ENCODE assay signal across 8 cellular contexts in the genomic region with DNA sequence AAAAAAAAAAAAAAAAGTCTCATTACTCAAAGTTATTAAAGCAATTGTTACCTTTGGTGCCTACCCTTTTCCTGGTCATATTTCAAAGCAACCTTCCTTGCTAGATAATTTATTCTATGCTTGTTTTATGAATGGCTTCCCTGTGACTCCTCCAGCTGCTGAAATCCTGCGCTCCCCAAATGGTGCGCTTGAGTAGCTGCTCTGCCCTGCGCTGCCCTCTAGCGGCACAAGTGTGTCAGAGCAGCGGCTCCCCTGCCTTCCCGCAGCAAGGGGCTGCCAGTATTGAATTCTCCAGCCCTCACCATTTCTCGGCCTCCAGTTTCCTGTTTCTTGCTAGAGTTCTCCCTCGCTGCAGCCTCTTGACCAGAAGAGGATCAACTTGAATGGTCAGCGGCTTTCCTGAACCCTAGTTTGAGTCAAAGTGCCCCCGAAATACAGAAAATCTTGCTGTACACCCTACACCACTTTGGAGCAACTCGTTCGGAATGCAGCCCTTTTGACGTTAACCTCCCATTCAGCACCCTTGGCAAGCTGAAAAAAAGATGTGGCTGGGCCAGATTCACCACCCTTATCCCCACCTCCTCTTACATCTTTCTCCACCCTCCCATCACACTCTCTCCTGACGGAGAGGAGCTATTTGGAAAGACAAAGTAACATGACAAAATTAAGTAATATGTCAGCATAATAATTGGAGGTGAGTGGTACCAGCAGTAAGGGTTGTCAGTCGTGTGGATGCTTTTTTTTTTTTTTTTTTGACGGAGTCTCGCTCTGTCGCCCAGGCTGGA.
A peak's percentile ranks its signal among the peaks of the same experiment; 100 is the strongest.
DNase-seq lines count a peak whose midpoint lies in the region; ATAC-seq, FAIRE-seq and TF ChIP-seq lines count a peak whose summit lies in the region.

No MANE protein-coding gene starts in this region.

- TF ChIP-seq CTCF in parathyroid adenoma (IDR thresholded peaks at IDR 0.05): peak; percentile 97
- TF ChIP-seq CTCF in upper lobe of left lung (IDR thresholded peaks at IDR 0.05): peak; percentile 85 to 96 (median 88)

- H3K9ac ChIP-seq in parathyroid adenoma: no peak overlapping the region

- WGBS in upper lobe of left lung, 2 donors: 42% methylated on average over 17 to 18 of the region's 18 CpGs

- DNase-seq in ELR (ENCODE audit: low read depth): peak; percentile 76
- peak; percentile 82 for DNase-seq in H54 (ENCODE audit: insufficient read length, low spot score)
- peak; percentile 75 for DNase-seq in M059J (ENCODE audit: low read depth)
- peak; percentile 47 to 79 for DNase-seq in SJCRH30
- DNase-seq in activated effector memory CD4-positive, alpha-beta T cell treated with anti-CD3 and anti-CD28 coated beads, Interleukin-2, amount 50 U/mL, for 16 hours: peak; percentile 91
- DNase-seq in frontal cortex (ENCODE audit: low spot score in 2 of 2): peak; percentile 39 to 77
- DNase-seq in upper lobe of left lung: peak; percentile 81 to 88

- H3K27ac ChIP-seq in SJCRH30 (no peak overlapping the region), parathyroid adenoma (no peak overlapping the region), upper lobe of left lung (no peak overlapping the region)

- no peak overlapping the region for H3K4me3 ChIP-seq in SJCRH30
- no peak overlapping the region for H3K4me3 ChIP-seq in parathyroid adenoma (ENCODE audit: low read depth, low read length)
- H3K4me3 ChIP-seq in upper lobe of left lung: no peak overlapping the region

- peak; percentile 90 to 94 for ATAC-seq in upper lobe of left lung (ENCODE audit: low FRiP score in 2 of 2)

- H3K27me3 ChIP-seq in SJCRH30 (no peaks in the 10 kb centered on the region), parathyroid adenoma (ENCODE audit: control insufficient read depth, insufficient read depth, low read length) (no peaks in the 10 kb centered on the region), upper lobe of left lung (no peaks in the 10 kb centered on the region)

- H3K4me2 ChIP-seq in parathyroid adenoma (ENCODE audit: low read length): no peak overlapping the region

- H3K79me2 ChIP-seq in parathyroid adenoma: no peaks in the 10 kb centered on the region

- no peaks in the 10 kb centered on the region for H3K36me3 ChIP-seq in SJCRH30
- no peaks in the 10 kb centered on the region for H3K36me3 ChIP-seq in parathyroid adenoma (ENCODE audit: control insufficient read depth, insufficient read depth, low read length)
- no peaks in the 10 kb centered on the region for H3K36me3 ChIP-seq in upper lobe of left lung

- TF ChIP-seq POLR2A in H54 (IDR thresholded peaks at IDR 0.05; ENCODE audit: low read depth, low read length): no peak
- no peak for TF ChIP-seq POLR2A in upper lobe of left lung (IDR thresholded peaks at IDR 0.05)

- H3K4me1 ChIP-seq in SJCRH30 (no peaks in the 10 kb centered on the region), parathyroid adenoma (peaks cover 20% of the 10 kb centered on the region), upper lobe of left lung (peaks cover 0 to 9% (median 1%) of the 10 kb centered on the region in 4 donors)

- no peaks in the 10 kb centered on the region for H3K9me3 ChIP-seq in SJCRH30 (replicated peaks)
- H3K9me3 ChIP-seq in parathyroid adenoma (ENCODE audit: control insufficient read depth, low read length): no peaks in the 10 kb centered on the region
- no peaks in the 10 kb centered on the region for H3K9me3 ChIP-seq in upper lobe of left lung

- FAIRE-seq in H54 (lab: Jason Lieb, UNC): no peak
- FAIRE-seq in frontal cortex (lab: Jason Lieb, UNC): no peak

- peak overlapping the region; percentile 51 for H2AFZ ChIP-seq in parathyroid adenoma

- TF ChIP-seq EP300 in upper lobe of left lung (IDR thresholded peaks at IDR 0.05): no peak
